ENCODE assay signal across 8 cellular contexts in genomic region chr6:144216668-144217218, GRCh38.
A peak's percentile ranks its signal among the peaks of the same experiment; 100 is the strongest.
DNase-seq lines count a peak whose midpoint lies in the region; ATAC-seq and TF ChIP-seq lines count a peak whose summit lies in the region.

No MANE protein-coding gene starts in this region.

- peak overlapping the region; percentile 65 for H3K4me3 ChIP-seq in A673 (ENCODE audit: low read depth, low read length, poor library complexity, severe bottlenecking)
- H3K4me3 ChIP-seq in esophagus (ENCODE audit: low read depth in 1 of 2, low read length in 2 of 2), result peak overlapping the region; percentile 64 to 66
- peak overlapping the region; percentile 58 for H3K4me3 ChIP-seq in neural progenitor cell

- intact Hi-C loops in A673 (cut with micrococcal nuclease; ENCODE audit: unreplicated experiment), result loop anchor here (1.0 to 10.0 kb wide), 6 partner anchors 69 to 642 kb away; partner anchors contain the start of gene UTRN

- BruUV-seq in A673 (replicated peaks; lab: Mats Ljungman, UMichigan), result no TSS peak

- H3K9me3 Mint-ChIP-seq in neural progenitor cell, result peaks cover 14% of the 10 kb centered on the region

- H3K36me3 ChIP-seq in A673 (ENCODE audit: insufficient read depth, low read length, poor library complexity, severe bottlenecking) (no peaks in the 10 kb centered on the region), esophagus (ENCODE audit: control insufficient read depth in 2 of 2, insufficient read depth in 2 of 2, low read length in 1 of 2) (no peaks in the 10 kb centered on the region), neural progenitor cell (no peaks in the 10 kb centered on the region)

- H2AFZ ChIP-seq in neural progenitor cell (replicated peaks), result peak overlapping the region; percentile 20

- H3K4me1 ChIP-seq in A673 (ENCODE audit: insufficient read depth, low read length, poor library complexity, severe bottlenecking) (no peaks in the 10 kb centered on the region), esophagus (ENCODE audit: control insufficient read depth in 2 of 2, insufficient read depth in 2 of 2, low read length in 1 of 2) (peaks cover 0 to 3% of the 10 kb centered on the region in 2 donors), neural progenitor cell (peaks cover 6% of the 10 kb centered on the region)

- POLR2A ChIA-PET in A673 (lab: Charles Lee; ENCODE audit: low non-redundant PET), result no interaction called here

- peaks cover 4% of the 10 kb centered on the region for H3K36me3 Mint-ChIP-seq in neural progenitor cell

- H3K27me3 ChIP-seq in A673 (replicated peaks; ENCODE audit: insufficient read depth, low read depth, low read length, poor library complexity), result no peaks in the 10 kb centered on the region
- no peaks in the 10 kb centered on the region for H3K27me3 ChIP-seq in esophagus (ENCODE audit: control insufficient read depth in 1 of 2, insufficient read depth in 2 of 2, low read length in 2 of 2)
- no peaks in the 10 kb centered on the region for H3K27me3 ChIP-seq in neural progenitor cell

- H4K20me1 ChIP-seq in neural progenitor cell (ENCODE audit: low read depth), result no peaks in the 10 kb centered on the region

- H3K9ac ChIP-seq in neural progenitor cell, result peak overlapping the region; percentile 41

- H3K4me3 Mint-ChIP-seq in neural progenitor cell, result peak overlapping the region; percentile 87

- H3K27ac Mint-ChIP-seq in neural progenitor cell, result peak overlapping the region; percentile 99

- ATAC-seq in GM18867 (IDR thresholded peaks at IDR 0.05; ENCODE audit: unreplicated experiment) (peak; percentile 44), HG03025 (IDR thresholded peaks at IDR 0.05; ENCODE audit: low FRiP score, unreplicated experiment) (peak; percentile 46), SK-N-SH treated with all-trans-retinoic acid at 6 μM for 48 hours (peak; percentile 68)

- TF ChIP-seq CTCF in A673 (conservative IDR thresholded peaks at IDR 0.05; ENCODE audit: low read depth, low read length) (no peak), neural progenitor cell (IDR thresholded peaks at IDR 0.05) (peak; percentile 4)

- peak overlapping the region; percentile 94 for H3K27ac ChIP-seq in A673 (ENCODE audit: low read depth, low read length, poor library complexity, severe bottlenecking)
- H3K27ac ChIP-seq in esophagus (ENCODE audit: low read depth in 2 of 2, low read length in 1 of 2), result peak overlapping the region; percentile 87 to 98
- no peak overlapping the region for H3K27ac ChIP-seq in neural progenitor cell

- DNase-seq in A673 (ENCODE audit: low spot score) (no peak), neural progenitor cell (ENCODE audit: low spot score) (no peak), DMS79 treated with DMSO at 0.1 percent for 48 hours (lab: John Stamatoyannopoulos, UW) (no peak), hippocampal formation (lab: John Stamatoyannopoulos, UW) (no peak)

- CTCF ChIA-PET in A673 (lab: Charles Lee), result interaction anchor here (0.6 kb wide), 1 partner anchor 352 kb away, joined by 3 read pairs; no protein-coding TSS in a partner anchor

- H3K4me2 ChIP-seq in neural progenitor cell, result peak overlapping the region; percentile 65

- peaks cover 22% of the 10 kb centered on the region for H3F3A ChIP-seq in neural progenitor cell (ENCODE audit: low read depth)

- H3K4me1 Mint-ChIP-seq in neural progenitor cell, result peaks cover 23% of the 10 kb centered on the region

- 6 to 8% methylated on average over 18 of the region's 18 CpGs for WGBS in esophagus, 2 donors

- H3K79me2 ChIP-seq in neural progenitor cell (ENCODE audit: low read depth), result no peaks in the 10 kb centered on the region

- H3K9me3 ChIP-seq in A673 (ENCODE audit: low read depth, low read length, poor library complexity, severe bottlenecking), result no peaks in the 10 kb centered on the region
- H3K9me3 ChIP-seq in esophagus (ENCODE audit: control insufficient read depth in 2 of 2, insufficient read depth in 1 of 2, low read depth in 1 of 2, low read length in 1 of 2), result no peaks in the 10 kb centered on the region
- H3K9me3 ChIP-seq in neural progenitor cell (ENCODE audit: low read depth), result no peaks in the 10 kb centered on the region

- peaks cover 23% of the 10 kb centered on the region for H3K27me3 Mint-ChIP-seq in neural progenitor cell (ENCODE audit: insufficient read depth, low read depth)

TF ChIP-seq in SK-N-SH treated with all-trans-retinoic acid at 6 μM for 48 hours, 23 proteins besides CTCF, POLR2A, EP300 and RAD21:
- TF ChIP-seq ZC3H10 (CRISPR knock-in tag; IDR thresholded peaks at IDR 0.05) (no peak), ZNF565 (CRISPR knock-in tag; conservative IDR thresholded peaks at IDR 0.05; ENCODE audit: low read depth) (no peak), ZNF8 (CRISPR knock-in tag; IDR thresholded peaks at IDR 0.05) (no peak), SNAI2 (CRISPR knock-in tag; IDR thresholded peaks at IDR 0.05) (no peak), TSHZ2 (CRISPR knock-in tag; IDR thresholded peaks at IDR 0.05) (no peak), PPARA (CRISPR knock-in tag; IDR thresholded peaks at IDR 0.05; ENCODE audit: borderline replicate concordance) (no peak), TOX (CRISPR knock-in tag; IDR thresholded peaks at IDR 0.05; ENCODE audit: borderline replicate concordance) (no peak), CSDC2 (CRISPR knock-in tag; IDR thresholded peaks at IDR 0.05) (no peak), CREB5 (CRISPR knock-in tag; IDR thresholded peaks at IDR 0.05; ENCODE audit: low read depth) (no peak), ESRRG (CRISPR knock-in tag; IDR thresholded peaks at IDR 0.05) (no peak), BACH2 (CRISPR knock-in tag; IDR thresholded peaks at IDR 0.05; ENCODE audit: borderline replicate concordance) (no peak), OSR1 (CRISPR knock-in tag; IDR thresholded peaks at IDR 0.05) (no peak), GLIS3 (CRISPR knock-in tag; IDR thresholded peaks at IDR 0.05) (no peak), TCF4 (CRISPR knock-in tag; IDR thresholded peaks at IDR 0.05; ENCODE audit: borderline replicate concordance) (no peak), PATZ1 (CRISPR knock-in tag; IDR thresholded peaks at IDR 0.05; ENCODE audit: borderline replicate concordance) (no peak)
TF ChIP-seq in SK-N-SH treated with all-trans-retinoic acid at 6 μM for 48 hours: peak in this region for 0.
